9 cellular contexts compared by ENCODE assay signal in the genomic region with DNA sequence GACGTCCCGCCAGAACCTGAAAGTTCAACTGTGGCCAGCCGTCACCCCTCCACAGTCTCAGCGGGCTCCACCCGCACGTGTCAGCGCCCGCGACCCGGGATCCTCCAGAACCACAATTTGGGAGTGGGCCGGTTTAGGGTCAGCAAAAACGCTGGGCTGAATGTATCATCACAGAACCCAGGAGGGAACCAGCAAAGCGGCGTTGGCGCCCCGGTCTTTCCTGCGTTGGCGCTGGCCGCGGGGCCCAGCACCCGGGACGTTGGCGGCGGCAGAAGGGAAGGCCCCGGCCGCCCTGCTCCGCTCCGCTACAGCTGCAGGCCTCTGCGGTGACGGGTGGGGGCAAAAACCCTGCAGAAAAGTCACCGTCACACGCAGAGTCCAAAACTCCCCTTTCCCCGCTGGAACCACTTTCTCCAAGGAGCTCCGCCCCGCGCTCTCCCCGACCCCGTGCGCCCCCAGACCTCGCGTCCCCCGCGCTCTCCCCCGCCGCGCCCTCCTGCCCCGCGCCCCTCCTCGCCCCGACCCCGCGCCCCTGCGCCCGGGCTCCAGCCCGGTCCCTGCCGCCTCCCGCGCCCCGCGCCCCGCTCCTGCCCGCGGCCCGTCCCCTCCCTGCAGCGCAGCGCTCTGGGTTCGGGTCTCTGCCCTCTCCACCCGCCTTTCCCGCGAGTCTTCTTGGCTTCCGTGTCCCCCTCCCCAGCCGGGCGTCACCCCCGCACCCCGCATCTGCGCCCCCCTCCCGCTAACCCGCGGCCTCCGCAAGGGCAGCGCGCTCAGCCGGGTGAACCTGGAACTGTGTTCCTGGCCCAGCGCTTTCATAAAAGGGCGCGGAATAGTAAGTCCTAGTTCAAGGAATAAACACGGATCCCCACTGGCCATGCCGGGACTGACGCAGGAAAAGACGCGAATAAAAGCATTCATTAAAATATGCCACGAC. TPM values are rescaled to one million over a fixed set of nuclear protein-coding genes. Genes with fewer than 3 reads are reported as not detected.
DNase-seq lines count a peak whose midpoint lies in the region; ATAC-seq and TF ChIP-seq lines count a peak whose summit lies in the region.
"Had no signal": no experiment of that assay in that cellular context is flagged by ENCODE, and none has a peak within 500 bp of the region (broad histone marks: within the 10 kb centered on the region; RNA-seq: fewer than 3 reads in every experiment).

No MANE protein-coding gene starts in this region.

- peaks cover 48% of the 10 kb centered on the region for H3K27me3 Mint-ChIP-seq in CD8-positive, alpha-beta T cell (ENCODE audit: low read depth)

- H3K27ac Mint-ChIP-seq in CD8-positive, alpha-beta T cell, result no peak overlapping the region

- no peaks in the 10 kb centered on the region for H4K20me1 ChIP-seq in Karpas-422 (ENCODE audit: insufficient read depth, low read depth, low read length)

- no peak overlapping the region for H2AFZ ChIP-seq in neuron (ENCODE audit: low read depth, low read length)
- H2AFZ ChIP-seq in Karpas-422 (ENCODE audit: low read length), result no peak overlapping the region

- H3K9me3 Mint-ChIP-seq in CD8-positive, alpha-beta T cell, result peaks cover 6% of the 10 kb centered on the region

- DNase-seq in CD8-positive, alpha-beta T cell, result no peak
- no peak for DNase-seq in heart right ventricle
- no peak for DNase-seq in tibial nerve (ENCODE audit: low spot score in 2 of 2)
- DNase-seq in Karpas-422, result no peak
- no peak for DNase-seq in mesenteric fat pad (ENCODE audit: low spot score)
- DNase-seq in NCI-H524 (lab: John Stamatoyannopoulos, UW), result no peak
- DNase-seq: EL had no signal

- POLR2A ChIA-PET in CD8-positive, alpha-beta T cell (lab: Charles Lee), result interaction anchor here (0.5 kb wide), 1 partner anchor 25 kb away, joined by 3 read pairs; no protein-coding TSS in a partner anchor

- H3K4me2 ChIP-seq in Karpas-422 (ENCODE audit: low read depth, low read length, poor library complexity, severe bottlenecking), result no peak overlapping the region

- no peaks in the 10 kb centered on the region for H3K9me3 ChIP-seq in CD8-positive, alpha-beta T cell (ENCODE audit: low read length)
- H3K9me3 ChIP-seq in heart right ventricle (peaks cover 0 to 11% (median 0%) of the 10 kb centered on the region in 11 donors), neuron (ENCODE audit: low read length) (peaks cover 2% of the 10 kb centered on the region), tibial nerve (no peaks in the 10 kb centered on the region), Karpas-422 (ENCODE audit: low read length) (no peaks in the 10 kb centered on the region)

- H3K36me3 Mint-ChIP-seq in CD8-positive, alpha-beta T cell, result no peaks in the 10 kb centered on the region

- H3K36me3 ChIP-seq in CD8-positive, alpha-beta T cell (ENCODE audit: insufficient read depth, low read length), result no peaks in the 10 kb centered on the region
- H3K36me3 ChIP-seq in heart right ventricle (no peaks in the 10 kb centered on the region), neuron (ENCODE audit: insufficient read depth, low read length) (no peaks in the 10 kb centered on the region), tibial nerve (no peaks in the 10 kb centered on the region), Karpas-422 (ENCODE audit: insufficient read depth, low read length) (no peaks in the 10 kb centered on the region)

- peak overlapping the region; percentile 47 for H3K4me3 Mint-ChIP-seq in CD8-positive, alpha-beta T cell

- H3K9ac ChIP-seq in Karpas-422 (ENCODE audit: low read length), result no peak overlapping the region

- no peak overlapping the region for H3K27ac ChIP-seq in CD8-positive, alpha-beta T cell (ENCODE audit: low read depth, low read length)
- H3K27ac ChIP-seq in VCaP, result peak overlapping the region; percentile 87
- H3K27ac ChIP-seq in heart right ventricle, result no peak overlapping the region
- H3K27ac ChIP-seq in tibial nerve, result no peak overlapping the region
- H3K27ac ChIP-seq in Karpas-422 (ENCODE audit: low read length), result no peak overlapping the region

- intact Hi-C loops in CD8-positive, alpha-beta T cell (cut with DNase I, micrococcal nuclease), result no loop called here
- intact Hi-C loops in heart right ventricle (cut with DNase I), result no loop called here

- TF ChIP-seq CTCF in CD8-positive, alpha-beta T cell (IDR thresholded peaks at IDR 0.05), result no peak
- TF ChIP-seq CTCF in VCaP (conservative IDR thresholded peaks at IDR 0.05), result no peak
- TF ChIP-seq CTCF in heart right ventricle (IDR thresholded peaks at IDR 0.05), result no peak
- no peak for TF ChIP-seq CTCF in tibial nerve (IDR thresholded peaks at IDR 0.05)

- H3K9me2 ChIP-seq in Karpas-422 (replicated peaks; ENCODE audit: insufficient read depth, low read length), result no peaks in the 10 kb centered on the region

- no peaks in the 10 kb centered on the region for H3K79me2 ChIP-seq in Karpas-422 (ENCODE audit: low read length)

- H3K4me1 Mint-ChIP-seq in CD8-positive, alpha-beta T cell (ENCODE audit: low read depth), result peaks cover 27% of the 10 kb centered on the region

- peaks cover 20% of the 10 kb centered on the region for H3K4me1 ChIP-seq in CD8-positive, alpha-beta T cell (ENCODE audit: insufficient read depth, low read length)
- H3K4me1 ChIP-seq in heart right ventricle, result peaks cover 0 to 5% (median 0%) of the 10 kb centered on the region in 9 donors
- H3K4me1 ChIP-seq in neuron (ENCODE audit: insufficient read depth, low read length), result peaks cover 21% of the 10 kb centered on the region
- H3K4me1 ChIP-seq in tibial nerve, result peaks cover 0 to 3% (median 0%) of the 10 kb centered on the region in 4 donors
- H3K4me1 ChIP-seq in Karpas-422 (ENCODE audit: low read length), result no peaks in the 10 kb centered on the region

- CTCF ChIA-PET in CD8-positive, alpha-beta T cell (lab: Charles Lee), result no interaction called here

- no peak for TF ChIP-seq EP300 in tibial nerve (IDR thresholded peaks at IDR 0.05)

- no peak for ATAC-seq in CD8-positive, alpha-beta T cell
- peak in 3 of 8 donors; percentile 24 to 67 (median 50) for ATAC-seq in heart right ventricle

- H3K27me3 ChIP-seq in CD8-positive, alpha-beta T cell (ENCODE audit: insufficient read depth, low read length), result no peaks in the 10 kb centered on the region
- peaks cover 0 to 62% (median 31%) of the 10 kb centered on the region in 7 donors for H3K27me3 ChIP-seq in heart right ventricle
- no peaks in the 10 kb centered on the region for H3K27me3 ChIP-seq in neuron (ENCODE audit: insufficient read depth, low read length)
- peaks cover 0 to 27% of the 10 kb centered on the region in 2 donors for H3K27me3 ChIP-seq in tibial nerve
- no peaks in the 10 kb centered on the region for H3K27me3 ChIP-seq in Karpas-422 (ENCODE audit: low read length)

- no peak for TF ChIP-seq POLR2A in tibial nerve (IDR thresholded peaks at IDR 0.05)

- H3K4me3 ChIP-seq in CD8-positive, alpha-beta T cell (ENCODE audit: low read depth, low read length), result no peak overlapping the region
- H3K4me3 ChIP-seq in heart right ventricle (peak overlapping the region in 8 of 10 donors; percentile 21 to 49 (median 42)), neuron (ENCODE audit: low read length) (peak overlapping the region; percentile 20), tibial nerve (peak overlapping the region in 2 of 4 donors; percentile 20 to 38), Karpas-422 (ENCODE audit: low read length) (no peak overlapping the region)

- 6 to 7% methylated on average over 69 to 85 of the region's 92 CpGs for WGBS in heart right ventricle, 2 donors
- WGBS in tibial nerve, 2 donors, result 11 to 12% methylated on average over 64 to 75 of the region's 92 CpGs

RNA-seq across cellular contexts. Expression of a gene that starts 24.0 kb away (rescaled TPM):
- under 1 TPM; 0.33 to 0.46 TPM for total RNA-seq in CD8-positive, alpha-beta T cell
- total RNA-seq in heart right ventricle (under 1 TPM in 7 of 10 donors, not detected in 3; 0.21 to 1.00 (median 0.44) TPM), tibial nerve (1 to 10 TPM in 2 of 4 donors, under 1 TPM in 1, not detected in 1; 0.42 to 6.0 (median 1.5) TPM), mesenteric fat pad (not detected)
- polyA plus RNA-seq in heart right ventricle, result under 1 TPM; 0.22 to 0.29 TPM
- 1.3 and 2.3 TPM in 2 replicates for total RNA-seq in Karpas-422 (2014; rRNA removed; shearing (Covaris generic); ENCODE audit: low replicate concordance)

Comparison
In these comparisons a context has a peak if more than half of its experiments do, and no peak if none do; other contexts are left out.
1. H3K4me3 ChIP-seq: peak in heart right ventricle (8 of 10) and neuron (single experiment); none in CD8-positive, alpha-beta T cell (single experiment) and Karpas-422 (single experiment).